6 cellular contexts compared by ENCODE assay signal in the genomic region with DNA sequence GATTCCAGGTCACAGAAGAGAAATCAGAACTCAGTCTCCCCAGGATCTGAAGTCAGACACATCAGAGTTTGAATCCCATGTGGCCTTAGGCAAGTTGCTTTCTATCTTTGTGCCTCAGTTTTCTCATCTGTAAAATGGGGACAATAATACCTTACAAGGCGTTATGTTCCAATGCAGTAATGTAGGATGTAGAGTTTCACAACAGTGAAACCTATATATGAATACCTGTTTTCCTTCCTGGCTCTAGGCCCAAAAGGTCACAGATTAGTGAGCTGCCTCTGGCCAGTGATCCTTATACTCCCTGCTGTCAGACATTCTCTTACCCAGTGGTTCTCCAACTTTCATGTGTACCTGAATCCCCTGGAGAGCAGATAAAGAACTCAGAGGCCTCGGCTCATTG.
"Had no signal": no experiment of that assay in that cellular context is flagged by ENCODE, and none has a peak within 500 bp of the region (broad histone marks: within the 10 kb centered on the region; RNA-seq: fewer than 3 reads in every experiment).

No MANE protein-coding gene starts in this region.

- FAIRE-seq: HTR-8/SVneo had no signal

- H3K9ac ChIP-seq: GM23248 had no signal

- ATAC-seq: HCT116 had no signal

- H3K9me3 ChIP-seq: HAP-1 had no signal

- DNase-seq: GM23248, H7, KG1 had no signal

- H3K4me3 ChIP-seq: GM23248, HAP-1 had no signal

- H3K27ac ChIP-seq: GM23248 had no signal

- H3K4me1 ChIP-seq: HAP-1 had no signal

- H2AFZ ChIP-seq: GM23248 had no signal

- H3K36me3 ChIP-seq: HAP-1 had no signal
